9 cellular contexts compared by ENCODE assay signal in genomic region chr2:85579266-85579935, GRCh38. TPM values are rescaled to one million over a fixed set of nuclear protein-coding genes. Genes with fewer than 3 reads are reported as not detected.
DNase-seq lines count a peak whose midpoint lies in the region; ATAC-seq and TF ChIP-seq lines count a peak whose summit lies in the region.
"Had no signal": no experiment of that assay in that cellular context is flagged by ENCODE, and none has a peak within 500 bp of the region (broad histone marks: within the 10 kb centered on the region; RNA-seq: fewer than 3 reads in every experiment).

No MANE protein-coding gene starts in this region.

- peaks cover 12% of the 10 kb centered on the region for H3K27me3 ChIP-seq in GM23338 (ENCODE audit: insufficient read depth)
- no peaks in the 10 kb centered on the region for H3K27me3 ChIP-seq in GM23248 (replicated peaks; ENCODE audit: insufficient read depth)

- DNase-seq in GM23338 (ENCODE audit: low spot score) (no peak), T-cell (no peak), Right ventricle myocardium superior (peak; percentile 68), sciatic nerve (ENCODE audit: low spot score) (no peak), GM23248 (no peak), RPMI8226 (no peak), HK-2 (ENCODE audit: unreplicated experiment) (no peak)

- in situ Hi-C loops in GM23248 (cut with MboI), result no loop called here

- H3K4me2 ChIP-seq in GM23338 (peak overlapping the region; percentile 82), GM23248 (ENCODE audit: unreplicated experiment) (no peak overlapping the region)

- H3K9ac ChIP-seq in GM23248, result no peak overlapping the region

- H3K27ac ChIP-seq in GM23338 (ENCODE audit: low read depth) (no peak overlapping the region), GM23248 (no peak overlapping the region)

- H4K20me1 ChIP-seq in GM23338 (replicated peaks; ENCODE audit: insufficient read depth) (no peaks in the 10 kb centered on the region), GM23248 (ENCODE audit: insufficient read depth) (no peaks in the 10 kb centered on the region)

- H3K9me3 ChIP-seq in GM23248 (ENCODE audit: low read depth), result no peaks in the 10 kb centered on the region

- H3K79me2 ChIP-seq in GM23338 (replicated peaks; ENCODE audit: insufficient read depth) (no peaks in the 10 kb centered on the region), GM23248 (ENCODE audit: insufficient read depth) (no peaks in the 10 kb centered on the region)

- H3K27me3 Mint-ChIP-seq in GM23338 (ENCODE audit: insufficient read depth, low read depth, poor library complexity) (peaks cover 20% of the 10 kb centered on the region), T-cell (no peaks in the 10 kb centered on the region)

- intact Hi-C loops in Right ventricle myocardium superior (cut with DNase I), result no loop called here
- intact Hi-C loops in sciatic nerve (cut with DNase I), result no loop called here

- POLR2A ChIA-PET in T-cell (lab: Charles Lee), result interaction anchor here (0.5 to 0.6 kb wide), 3 partner anchors 33 to 1889 kb away, joined by 3 read pairs; partner anchors contain the start of gene C2orf68 (in 1 of the 2)

- H3K4me1 Mint-ChIP-seq in GM23338 (peaks cover 30% of the 10 kb centered on the region), T-cell (peaks cover 47 to 61% (median 56%) of the 10 kb centered on the region in 3 donors)

- H3K9me3 Mint-ChIP-seq in GM23338 (0 out of 3 replicates have a peak, but pooled peaks cover 3% of the 10 kb centered on the region), T-cell (no peaks in the 10 kb centered on the region)

- CTCF ChIA-PET in T-cell (lab: Charles Lee), result interaction anchor here in 1 of 2 donors (0.6 kb wide), 1 partner anchor 13 kb away, joined by 4 read pairs; no protein-coding TSS in a partner anchor

- no peak for TF ChIP-seq CTCF in GM23338 (conservative IDR thresholded peaks at IDR 0.05; ENCODE audit: low read depth in 2 of 2)

- H3K4me3 ChIP-seq in GM23338, result no peak overlapping the region
- no peak overlapping the region for H3K4me3 ChIP-seq in GM23248

- H3K36me3 Mint-ChIP-seq in GM23338 (ENCODE audit: low read depth) (peaks cover 10% of the 10 kb centered on the region; the same call in 1 of the 3 replicates), T-cell (peaks cover 18% of the 10 kb centered on the region)

- WGBS in GM23248 (ENCODE audit: low coverage in 1 of 2, low lambda C conversion rate in 2 of 2, missing lambda C conversion rate in 2 of 2), 2 experiments, result 72 to 73% methylated on average over 6 of the region's 6 CpGs

- H3K4me3 Mint-ChIP-seq in GM23338, result peak overlapping the region; percentile 85
- peak overlapping the region; percentile 93 to 96 (median 94) for H3K4me3 Mint-ChIP-seq in T-cell

- H3F3A ChIP-seq in GM23338 (replicated peaks; ENCODE audit: low read depth), result peaks cover 9% of the 10 kb centered on the region; the same call in 1 of the 2 replicates
- no peaks in the 10 kb centered on the region for H3F3A ChIP-seq in GM23248 (ENCODE audit: insufficient read depth)

- H3K36me3 ChIP-seq in GM23338 (ENCODE audit: insufficient read depth), result no peaks in the 10 kb centered on the region
- no peaks in the 10 kb centered on the region for H3K36me3 ChIP-seq in GM23248 (ENCODE audit: low read depth)

- ATAC-seq in GM23338 (no peak), T-cell (replicated peaks in 1 of 4) (no peak), Right ventricle myocardium superior (ENCODE audit: poor library complexity) (peak; percentile 36), sciatic nerve (peak; percentile 51), HG02571 (IDR thresholded peaks at IDR 0.05; ENCODE audit: unreplicated experiment) (no peak)

- H3K4me1 ChIP-seq in GM23338 (ENCODE audit: insufficient read depth), result peaks cover 29% of the 10 kb centered on the region
- H3K4me1 ChIP-seq in GM23248 (ENCODE audit: insufficient read depth), result no peaks in the 10 kb centered on the region

- H2AFZ ChIP-seq in GM23338, result no peak overlapping the region
- H2AFZ ChIP-seq in GM23248, result no peak overlapping the region

- H3K27ac Mint-ChIP-seq in GM23338 (peak overlapping the region; percentile 61), T-cell (peak overlapping the region; percentile 86 to 98)

- H3K9me2 ChIP-seq in GM23338 (ENCODE audit: insufficient read depth), result no peaks in the 10 kb centered on the region
- H3K9me2 ChIP-seq in GM23248 (ENCODE audit: insufficient read depth), result no peaks in the 10 kb centered on the region

TF ChIP-seq in GM23338, 12 proteins besides CTCF, POLR2A, EP300 and RAD21 (continues in another document):
- TF ChIP-seq EZH2phosphoT487 (IDR thresholded peaks at IDR 0.05; ENCODE audit: unreplicated experiment) (no peak), CREB1 (CRISPR knock-in tag; IDR thresholded peaks at IDR 0.05; ENCODE audit: low read depth) (no peak), EZH2 (IDR thresholded peaks at IDR 0.05; ENCODE audit: low read depth, unreplicated experiment) (no peak), ZNF114 (CRISPR knock-in tag; IDR thresholded peaks at IDR 0.05) (no peak), REST (IDR thresholded peaks at IDR 0.05; ENCODE audit: unreplicated experiment) (no peak)

RNA-seq across cellular contexts. Expression of gene VAMP8, which starts 2.0 kb away (rescaled TPM):
- total RNA-seq in GM23338 (2014; rRNA removed; shearing (Covaris generic)), result 16.3 and 17.4 TPM in 2 replicates
- polyA plus RNA-seq in GM23338 (2016; fragmentation: Nextera tagmentation; extraction: Ambion mirVana), result 71.7 and 73.0 TPM in 2 replicates
- 100 to 1,000 TPM in 1 of 5 donors, 10 to 100 TPM in 4; 76.2 to 102 (median 84.5) TPM for total RNA-seq in T-cell
- total RNA-seq in Right ventricle myocardium superior, result 16.9 TPM
- 31.1 TPM for total RNA-seq in sciatic nerve
- total RNA-seq in GM23248 (2014; rRNA removed; shearing (Covaris generic)), result 1.7 TPM in 1 of 2 replicates, not detected in the other
- 1.0 and 1.2 TPM in 2 replicates for polyA plus RNA-seq in GM23248 (2016; fragmentation: Nextera tagmentation; extraction: Ambion mirVana)

RNA-seq across cellular contexts. Expression of gene VAMP5, which starts 4.8 kb away (rescaled TPM):
- 0.87 and 2.6 TPM in 2 replicates for total RNA-seq in GM23338 (2014; rRNA removed; shearing (Covaris generic))
- polyA plus RNA-seq in GM23338 (2016; fragmentation: Nextera tagmentation; extraction: Ambion mirVana) (5.5 and 7.8 TPM in 2 replicates), GM23248 (2016; fragmentation: Nextera tagmentation; extraction: Ambion mirVana) (287 and 289 TPM in 2 replicates)
- total RNA-seq in T-cell (10 to 100 TPM; 25.0 to 40.1 (median 33.9) TPM), Right ventricle myocardium superior (56.3 TPM), sciatic nerve (71.2 TPM)
- 50.3 and 59.0 TPM in 2 replicates for total RNA-seq in GM23248 (2014; rRNA removed; shearing (Covaris generic))
- total RNA-seq: SK-MEL-5 had no signal

RNA-seq across cellular contexts. Expression of gene RNF181, which starts 16.1 kb away (rescaled TPM):
- 114 and 145 TPM in 2 replicates for total RNA-seq in GM23338 (2014; rRNA removed; shearing (Covaris generic))
- polyA plus RNA-seq in GM23338 (2016; fragmentation: Nextera tagmentation; extraction: Ambion mirVana) (260 and 276 TPM in 2 replicates), GM23248 (2016; fragmentation: Nextera tagmentation; extraction: Ambion mirVana) (294 and 308 TPM in 2 replicates)
- total RNA-seq in T-cell (10 to 100 TPM; 49.9 to 74.6 (median 64.3) TPM), Right ventricle myocardium superior (74.5 TPM), sciatic nerve (71.2 TPM)
- total RNA-seq in GM23248 (2014; rRNA removed; shearing (Covaris generic)), result 159 and 178 TPM in 2 replicates

RNA-seq across cellular contexts. Expression of gene GGCX, which starts 18.1 kb away (rescaled TPM):
- total RNA-seq in GM23338 (2014; rRNA removed; shearing (Covaris generic)), result 30.8 and 36.2 TPM in 2 replicates
- polyA plus RNA-seq in GM23338 (2016; fragmentation: Nextera tagmentation; extraction: Ambion mirVana) (14.4 and 15.3 TPM in 2 replicates), GM23248 (2016; fragmentation: Nextera tagmentation; extraction: Ambion mirVana) (62.7 and 65.4 TPM in 2 replicates)
- total RNA-seq in T-cell (10 to 100 TPM; 20.4 to 29.7 (median 25.7) TPM), Right ventricle myocardium superior (25.1 TPM), sciatic nerve (36.6 TPM)
- total RNA-seq in GM23248 (2014; rRNA removed; shearing (Covaris generic)), result 74.7 and 81.3 TPM in 2 replicates

RNA-seq across cellular contexts. Expression of gene TMEM150A, which starts 23.1 kb away (rescaled TPM):
- total RNA-seq in GM23338 (2014; rRNA removed; shearing (Covaris generic)), result 10.1 and 16.4 TPM in 2 replicates
- polyA plus RNA-seq in GM23338 (2016; fragmentation: Nextera tagmentation; extraction: Ambion mirVana) (21.4 and 27.9 TPM in 2 replicates), GM23248 (2016; fragmentation: Nextera tagmentation; extraction: Ambion mirVana) (35.7 and 36.0 TPM in 2 replicates)
- total RNA-seq in T-cell (10 to 100 TPM in 3 of 5 donors, 1 to 10 TPM in 2; 8.4 to 17.1 (median 16.2) TPM), Right ventricle myocardium superior (9.5 TPM), sciatic nerve (15.8 TPM)
- 13.5 and 20.9 TPM in 2 replicates for total RNA-seq in GM23248 (2014; rRNA removed; shearing (Covaris generic))

Comparison
In these comparisons a context has a peak if more than half of its experiments do, and no peak if none do; other contexts are left out.
1. ATAC-seq: peak in Right ventricle myocardium superior (single experiment) and sciatic nerve (single experiment); none in GM23338 (single experiment), T-cell (0 of 4) and HG02571 (single experiment).